10 cellular contexts compared by ENCODE assay signal in genomic region chr7:47720141-47720906, GRCh38.
DNase-seq lines count a peak whose midpoint lies in the region; ATAC-seq, FAIRE-seq and TF ChIP-seq lines count a peak whose summit lies in the region.
"Had no signal": no experiment of that assay in that cellular context is flagged by ENCODE, and none has a peak within 500 bp of the region (broad histone marks: within the 10 kb centered on the region; RNA-seq: fewer than 3 reads in every experiment).

No MANE protein-coding gene starts in this region.

- no peak for FAIRE-seq in GM12892 (lab: Jason Lieb, UNC)

- DNase-seq in G401 (ENCODE audit: low spot score): peak; percentile 77
- no peak for DNase-seq in Panc1 (ENCODE audit: low read depth, low spot score)
- peak; percentile 29 for DNase-seq in mesenchymal stem cell
- DNase-seq in GM12892 (ENCODE audit: insufficient read length): no peak
- DNase-seq in CD14-positive monocyte (ENCODE audit: low spot score): no peak
- no peak for DNase-seq in T1000 (lab: John Stamatoyannopoulos, UW)
- no peak for DNase-seq in foreskin keratinocyte
- DNase-seq: activated naive CD4-positive, alpha-beta T cell treated with Interleukin-2 at 50 U/mL for 16 hours; PC-3 had no signal

- 75% methylated on average over 12 of the region's 12 CpGs for WGBS in mesenchymal stem cell

- H3K4me3 ChIP-seq in Panc1 (ENCODE audit: low read depth in 2 of 2, low read length in 2 of 2) (no peak overlapping the region), mesenchymal stem cell (ENCODE audit: insufficient read depth in 1 of 2, low read depth in 1 of 2, low read length in 2 of 2) (no peak overlapping the region)

- H3K27ac ChIP-seq in Panc1 (ENCODE audit: low read length) (peak overlapping the region; percentile 87), mesenchymal stem cell (ENCODE audit: low read length, poor library complexity, severe bottlenecking) (no peak overlapping the region), foreskin keratinocyte (no peak overlapping the region)

- H2BK120ac ChIP-seq in mesenchymal stem cell (ENCODE audit: low read depth, low read length): no peak overlapping the region

- H2AK5ac ChIP-seq in mesenchymal stem cell (ENCODE audit: low read length, severe bottlenecking): no peak overlapping the region

- no TSS peak for BruUV-seq in Panc1 (replicated peaks; lab: Mats Ljungman, UMichigan)

- peaks cover 28% of the 10 kb centered on the region for H3K4me1 ChIP-seq in Panc1 (ENCODE audit: control insufficient read depth, insufficient read depth, low read length)
- peaks cover 18% of the 10 kb centered on the region for H3K4me1 ChIP-seq in mesenchymal stem cell (ENCODE audit: control insufficient read depth, insufficient read depth, low read depth, low read length)
- H3K4me1 ChIP-seq in foreskin keratinocyte: no peaks in the 10 kb centered on the region

- no peak overlapping the region for H2AFZ ChIP-seq in mesenchymal stem cell (ENCODE audit: low read depth, low read length)

- ATAC-seq in GM21786 (IDR thresholded peaks at IDR 0.05; ENCODE audit: unreplicated experiment): peak; percentile 52
- ATAC-seq in Panc1: peak; percentile 9; the same call in 1 of the 2 replicates
- no peak for ATAC-seq in foreskin keratinocyte
- ATAC-seq: PC-3 had no signal

- no peaks in the 10 kb centered on the region for H3K4me1 Mint-ChIP-seq in CD14-positive monocyte

- H3K4me3 Mint-ChIP-seq in CD14-positive monocyte: no peak overlapping the region

- no peak overlapping the region for H3K4me2 ChIP-seq in mesenchymal stem cell (ENCODE audit: low read length, poor library complexity, severe bottlenecking)

- H3K23ac ChIP-seq in mesenchymal stem cell (ENCODE audit: low read length in 2 of 2): no peak overlapping the region

- in situ Hi-C loops in G401 (cut with HindIII; ENCODE audit: low sequenced_read_pairs): no loop called here
- in situ Hi-C loops in Panc1 (cut with HindIII; ENCODE audit: low pct_unique_long_range_greater_than_20kb, low sequenced_read_pairs): no loop called here

- peak overlapping the region in 1 of 2 experiments; percentile 65 for H3K18ac ChIP-seq in mesenchymal stem cell (ENCODE audit: low read depth in 1 of 2, low read length in 2 of 2)

- no peak overlapping the region for H2BK5ac ChIP-seq in mesenchymal stem cell (ENCODE audit: low read depth, low read length, poor library complexity, severe bottlenecking)

- no peak overlapping the region for H2BK15ac ChIP-seq in mesenchymal stem cell (ENCODE audit: low read depth, poor library complexity, severe bottlenecking)

- H3K79me1 ChIP-seq in mesenchymal stem cell (replicated peaks; ENCODE audit: low read length, poor library complexity, severe bottlenecking): no peaks in the 10 kb centered on the region

- peak overlapping the region in 1 of 2 experiments; percentile 82 for H2BK12ac ChIP-seq in mesenchymal stem cell (ENCODE audit: low read length in 2 of 2)

- H3K9me3 ChIP-seq in Panc1 (ENCODE audit: control insufficient read depth, insufficient read depth, low read depth, low read length) (no peaks in the 10 kb centered on the region), mesenchymal stem cell (ENCODE audit: control insufficient read depth, low read length) (no peaks in the 10 kb centered on the region)

- TF ChIP-seq POLR2A in GM12892 (IDR thresholded peaks at IDR 0.05; ENCODE audit: low read depth, low read length): no peak

- H3K27me3 Mint-ChIP-seq in CD14-positive monocyte (ENCODE audit: low read depth in 3 of 3): peaks cover 0 to 8% (median 3%) of the 10 kb centered on the region in 3 donors

- H3K36me3 Mint-ChIP-seq in CD14-positive monocyte: no peaks in the 10 kb centered on the region

- peak overlapping the region in 1 of 2 experiments; percentile 9 for H3K14ac ChIP-seq in mesenchymal stem cell (ENCODE audit: low read length in 2 of 2)

- CTCF ChIA-PET in Panc1 (lab: Charles Lee): no interaction called here

- H3K9me3 Mint-ChIP-seq in CD14-positive monocyte: no peaks in the 10 kb centered on the region

- H3K27ac Mint-ChIP-seq in CD14-positive monocyte: no peak overlapping the region

- H4K91ac ChIP-seq in mesenchymal stem cell (ENCODE audit: low read length): peak overlapping the region; percentile 6

- intact Hi-C loops in Panc1 (cut with micrococcal nuclease; ENCODE audit: unreplicated experiment): no loop called here
- intact Hi-C loops in CD14-positive monocyte (cut with micrococcal nuclease): no loop called here

- no peaks in the 10 kb centered on the region for H3K36me3 ChIP-seq in Panc1 (ENCODE audit: control insufficient read depth, insufficient read depth, low read length)
- no peaks in the 10 kb centered on the region for H3K36me3 ChIP-seq in mesenchymal stem cell (ENCODE audit: control insufficient read depth in 1 of 2, insufficient read depth in 2 of 2, low read depth in 1 of 2, low read length in 2 of 2)

- no peak overlapping the region for H4K8ac ChIP-seq in mesenchymal stem cell (ENCODE audit: low read length)

- no peak overlapping the region for H3K9ac ChIP-seq in mesenchymal stem cell (ENCODE audit: low read length)

- POLR2A ChIA-PET in Panc1 (lab: Charles Lee): interaction anchor here (0.6 kb wide), 1 partner anchor 107 kb away, joined by 8 read pairs; no protein-coding TSS in a partner anchor

- H3K27me3 ChIP-seq in Panc1 (ENCODE audit: control insufficient read depth, insufficient read depth, low read length): no peaks in the 10 kb centered on the region
- peaks cover 0 to 14% of the 10 kb centered on the region in 2 experiments for H3K27me3 ChIP-seq in mesenchymal stem cell (ENCODE audit: control insufficient read depth in 1 of 2, insufficient read depth in 1 of 2, low read length in 2 of 2)
- no peaks in the 10 kb centered on the region for H3K27me3 ChIP-seq in foreskin keratinocyte

- H3K4ac ChIP-seq in mesenchymal stem cell (ENCODE audit: low read depth in 1 of 2, low read length in 2 of 2): no peak overlapping the region

- TF ChIP-seq CTCF in Panc1 (IDR thresholded peaks at IDR 0.05) (no peak), CD14-positive monocyte (IDR thresholded peaks at IDR 0.05) (no peak), foreskin keratinocyte (conservative IDR thresholded peaks at IDR 0.05) (no peak)

Comparison
In these comparisons a context has a peak if more than half of its experiments do, and no peak if none do; other contexts are left out.
1. DNase-seq: peak in G401 (single experiment) and mesenchymal stem cell (single experiment); none in Panc1 (single experiment), GM12892 (single experiment), CD14-positive monocyte (single experiment), T1000 (single experiment) and foreskin keratinocyte (0 of 2).